1 cellular context compared by ENCODE assay signal in genomic region chr2:218382785-218383184, GRCh38.
TF ChIP-seq lines count a peak whose summit lies in the region.

No MANE protein-coding gene starts in this region.

TF ChIP-seq in GM23338, 12 proteins besides CTCF, POLR2A, EP300 and RAD21 (continued from another document):
- TF ChIP-seq, protein P1, sequence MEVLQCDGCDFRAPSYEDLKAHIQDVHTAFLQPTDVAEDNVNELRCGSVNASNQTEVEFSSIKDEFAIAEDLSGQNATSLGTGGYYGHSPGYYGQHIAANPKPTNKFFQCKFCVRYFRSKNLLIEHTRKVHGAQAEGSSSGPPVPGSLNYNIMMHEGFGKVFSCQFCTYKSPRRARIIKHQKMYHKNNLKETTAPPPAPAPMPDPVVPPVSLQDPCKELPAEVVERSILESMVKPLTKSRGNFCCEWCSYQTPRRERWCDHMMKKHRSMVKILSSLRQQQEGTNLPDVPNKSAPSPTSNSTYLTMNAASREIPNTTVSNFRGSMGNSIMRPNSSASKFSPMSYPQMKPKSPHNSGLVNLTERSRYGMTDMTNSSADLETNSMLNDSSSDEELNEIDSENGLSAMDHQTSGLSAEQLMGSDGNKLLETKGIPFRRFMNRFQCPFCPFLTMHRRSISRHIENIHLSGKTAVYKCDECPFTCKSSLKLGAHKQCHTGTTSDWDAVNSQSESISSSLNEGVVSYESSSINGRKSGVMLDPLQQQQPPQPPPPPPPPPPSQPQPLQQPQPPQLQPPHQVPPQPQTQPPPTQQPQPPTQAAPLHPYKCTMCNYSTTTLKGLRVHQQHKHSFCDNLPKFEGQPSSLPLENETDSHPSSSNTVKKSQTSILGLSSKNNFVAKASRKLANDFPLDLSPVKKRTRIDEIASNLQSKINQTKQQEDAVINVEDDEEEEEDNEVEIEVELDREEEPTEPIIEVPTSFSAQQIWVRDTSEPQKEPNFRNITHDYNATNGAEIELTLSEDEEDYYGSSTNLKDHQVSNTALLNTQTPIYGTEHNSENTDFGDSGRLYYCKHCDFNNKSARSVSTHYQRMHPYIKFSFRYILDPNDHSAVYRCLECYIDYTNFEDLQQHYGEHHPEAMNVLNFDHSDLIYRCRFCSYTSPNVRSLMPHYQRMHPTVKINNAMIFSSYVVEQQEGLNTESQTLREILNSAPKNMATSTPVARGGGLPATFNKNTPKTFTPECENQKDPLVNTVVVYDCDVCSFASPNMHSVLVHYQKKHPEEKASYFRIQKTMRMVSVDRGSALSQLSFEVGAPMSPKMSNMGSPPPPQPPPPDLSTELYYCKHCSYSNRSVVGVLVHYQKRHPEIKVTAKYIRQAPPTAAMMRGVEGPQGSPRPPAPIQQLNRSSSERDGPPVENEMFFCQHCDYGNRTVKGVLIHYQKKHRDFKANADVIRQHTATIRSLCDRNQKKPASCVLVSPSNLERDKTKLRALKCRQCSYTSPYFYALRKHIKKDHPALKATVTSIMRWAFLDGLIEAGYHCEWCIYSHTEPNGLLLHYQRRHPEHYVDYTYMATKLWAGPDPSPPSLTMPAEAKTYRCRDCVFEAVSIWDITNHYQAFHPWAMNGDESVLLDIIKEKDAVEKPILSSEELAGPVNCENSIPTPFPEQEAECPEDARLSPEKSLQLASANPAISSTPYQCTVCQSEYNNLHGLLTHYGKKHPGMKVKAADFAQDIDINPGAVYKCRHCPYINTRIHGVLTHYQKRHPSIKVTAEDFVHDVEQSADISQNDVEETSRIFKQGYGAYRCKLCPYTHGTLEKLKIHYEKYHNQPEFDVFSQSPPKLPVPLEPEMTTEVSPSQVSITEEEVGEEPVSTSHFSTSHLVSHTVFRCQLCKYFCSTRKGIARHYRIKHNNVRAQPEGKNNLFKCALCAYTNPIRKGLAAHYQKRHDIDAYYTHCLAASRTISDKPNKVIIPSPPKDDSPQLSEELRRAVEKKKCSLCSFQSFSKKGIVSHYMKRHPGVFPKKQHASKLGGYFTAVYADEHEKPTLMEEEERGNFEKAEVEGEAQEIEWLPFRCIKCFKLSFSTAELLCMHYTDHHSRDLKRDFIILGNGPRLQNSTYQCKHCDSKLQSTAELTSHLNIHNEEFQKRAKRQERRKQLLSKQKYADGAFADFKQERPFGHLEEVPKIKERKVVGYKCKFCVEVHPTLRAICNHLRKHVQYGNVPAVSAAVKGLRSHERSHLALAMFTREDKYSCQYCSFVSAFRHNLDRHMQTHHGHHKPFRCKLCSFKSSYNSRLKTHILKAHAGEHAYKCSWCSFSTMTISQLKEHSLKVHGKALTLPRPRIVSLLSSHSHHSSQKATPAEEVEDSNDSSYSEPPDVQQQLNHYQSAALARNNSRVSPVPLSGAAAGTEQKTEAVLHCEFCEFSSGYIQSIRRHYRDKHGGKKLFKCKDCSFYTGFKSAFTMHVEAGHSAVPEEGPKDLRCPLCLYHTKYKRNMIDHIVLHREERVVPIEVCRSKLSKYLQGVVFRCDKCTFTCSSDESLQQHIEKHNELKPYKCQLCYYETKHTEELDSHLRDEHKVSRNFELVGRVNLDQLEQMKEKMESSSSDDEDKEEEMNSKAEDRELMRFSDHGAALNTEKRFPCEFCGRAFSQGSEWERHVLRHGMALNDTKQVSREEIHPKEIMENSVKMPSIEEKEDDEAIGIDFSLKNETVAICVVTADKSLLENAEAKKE (CRISPR knock-in tag; IDR thresholded peaks at IDR 0.05), result no peak
- no peak for TF ChIP-seq REST (IDR thresholded peaks at IDR 0.05; ENCODE audit: unreplicated experiment)
- TF ChIP-seq ZNF331 (CRISPR knock-in tag; IDR thresholded peaks at IDR 0.05; ENCODE audit: low read depth), result no peak
- TF ChIP-seq ETS1 (IDR thresholded peaks at IDR 0.05), result no peak
- TF ChIP-seq ZNF114 (CRISPR knock-in tag; IDR thresholded peaks at IDR 0.05), result no peak
- no peak for TF ChIP-seq STAT1 (IDR thresholded peaks at IDR 0.05; ENCODE audit: unreplicated experiment)
